In genomic region chr3:194446754-194447153, GRCh38 we compare ENCODE assay signal across 28 cellular contexts. TPM values are rescaled to one million over a fixed set of nuclear protein-coding genes. Genes with fewer than 3 reads are reported as not detected.
"Had no signal": no experiment of that assay in that cellular context is flagged by ENCODE, and none has a peak within 500 bp of the region (broad histone marks: within the 10 kb centered on the region; RNA-seq: fewer than 3 reads in every experiment).

No MANE protein-coding gene starts in this region.

- H2AFZ ChIP-seq: hepatocyte had no signal

- H3K9me3 ChIP-seq: adrenal gland, ascending aorta, left ventricle myocardium inferior, suprapubic skin, tibial nerve had no signal

- H3K4me1 ChIP-seq: adrenal gland, ascending aorta, left ventricle myocardium inferior, suprapubic skin, tibial nerve had no signal

- H3K4me2 ChIP-seq: hepatocyte had no signal

- ATAC-seq: activated T-cell treated with anti-CD3 and anti-CD28 coated beads, Interleukin-2, amount 50 U/mL, for 4 hours; natural killer cell; right cardiac atrium had no signal

- H3K27ac Mint-ChIP-seq: activated B cell treated with CpG ODN at 0.5 μM for 24 hours; activated CD4-positive, alpha-beta T cell treated with anti-CD3 and anti-CD28 coated beads for 36 hours; activated naive CD8-positive, alpha-beta T cell; natural killer cell; stimulated activated effector memory CD8-positive, alpha-beta T cell treated with anti-CD3 and anti-CD28 coated beads, Interleukin-12 subunit alpha, Interleukin-12 subunit beta, amount 100 ng/mL, for 72 hours; stimulated activated naive CD8-positive, alpha-beta T cell treated with anti-CD3 and anti-CD28 coated beads, Interleukin-15, amount 100 ng/mL, for 72 hours had no signal

- H3K27me3 Mint-ChIP-seq: activated B cell treated with CpG ODN at 0.5 μM for 24 hours; activated CD4-positive, alpha-beta T cell treated with anti-CD3 and anti-CD28 coated beads for 36 hours; activated naive CD8-positive, alpha-beta T cell; stimulated activated naive CD8-positive, alpha-beta T cell treated with anti-CD3 and anti-CD28 coated beads, Interleukin-15, amount 100 ng/mL, for 72 hours had no signal

- H3K4me1 Mint-ChIP-seq: natural killer cell; stimulated activated effector memory CD8-positive, alpha-beta T cell treated with anti-CD3 and anti-CD28 coated beads, Interleukin-12 subunit alpha, Interleukin-12 subunit beta, amount 100 ng/mL, for 72 hours; stimulated activated naive CD8-positive, alpha-beta T cell treated with anti-CD3 and anti-CD28 coated beads, Interleukin-15, amount 100 ng/mL, for 72 hours had no signal

- DNase-seq: activated B cell treated with CpG ODN at 0.5 μM for 24 hours; activated CD4-positive, alpha-beta T cell treated with anti-CD3 and anti-CD28 coated beads for 36 hours; activated CD4-positive, alpha-beta T cell treated with anti-CD3 and anti-CD28 coated beads, Interleukin-2, amount 50 U/mL, for 48 hours; activated CD8-positive, alpha-beta memory T cell treated with anti-CD3 and anti-CD28 coated beads, Interleukin-2, amount 50 U/mL, for 48 hours; activated naive CD4-positive, alpha-beta T cell; activated T-cell treated with anti-CD3 and anti-CD28 coated beads, Interleukin-2, amount 50 U/mL, for 4 hours; adrenal gland; central memory CD4-positive, alpha-beta T cell; dermis blood vessel endothelial cell; effector CD8-positive, alpha-beta T cell; foreskin melanocyte; immature natural killer cell; left ventricle myocardium inferior; mammary epithelial cell; midbrain; natural killer cell; right cardiac atrium; stimulated activated CD4-positive, alpha-beta T cell treated with anti-CD3 and anti-CD28 coated beads, Interleukin-2, amount 100 ng/mL, for 24 hours; stimulated activated naive CD8-positive, alpha-beta T cell treated with anti-CD3 and anti-CD28 coated beads, Interleukin-15, amount 100 ng/mL, for 72 hours; T1000 had no signal

- H3K4me3 ChIP-seq: adrenal gland, ascending aorta, hepatocyte, left ventricle myocardium inferior, suprapubic skin, tibial nerve had no signal

- H3K27me3 ChIP-seq: adrenal gland, ascending aorta, hepatocyte, suprapubic skin, tibial nerve had no signal

- H3K27ac ChIP-seq: adrenal gland, ascending aorta, hepatocyte, left ventricle myocardium inferior, suprapubic skin, tibial nerve had no signal

- H3K79me2 ChIP-seq: hepatocyte had no signal

- H3K9me3 Mint-ChIP-seq: activated B cell treated with CpG ODN at 0.5 μM for 24 hours; activated T-cell treated with anti-CD3 and anti-CD28 coated beads, Interleukin-2, amount 50 U/mL, for 4 hours; activated T-helper 2 cell treated with anti-CD3 and anti-CD28 coated beads, Interferon-gamma antibody, Interleukin-2, Interleukin-4, amounts not matched to agents 10 μg/mL and 5 μg/mL and 100 μg/mL, durations not matched to agents 14 hours and 24 hours and 36 hours; immature natural killer cell; natural killer cell; stimulated activated effector memory CD8-positive, alpha-beta T cell treated with anti-CD3 and anti-CD28 coated beads, Interleukin-12 subunit alpha, Interleukin-12 subunit beta, amount 100 ng/mL, for 72 hours; stimulated activated naive CD8-positive, alpha-beta T cell treated with anti-CD3 and anti-CD28 coated beads, Interleukin-15, amount 100 ng/mL, for 72 hours had no signal

- H3K4me3 Mint-ChIP-seq: activated B cell treated with CpG ODN at 0.5 μM for 24 hours; activated CD4-positive, alpha-beta T cell treated with anti-CD3 and anti-CD28 coated beads for 36 hours; activated naive CD8-positive, alpha-beta T cell; activated T-cell treated with anti-CD3 and anti-CD28 coated beads, Interleukin-2, amount 50 U/mL, for 4 hours; immature natural killer cell; natural killer cell; stimulated activated effector memory CD8-positive, alpha-beta T cell treated with anti-CD3 and anti-CD28 coated beads, Interleukin-12 subunit alpha, Interleukin-12 subunit beta, amount 100 ng/mL, for 72 hours; stimulated activated naive CD8-positive, alpha-beta T cell treated with anti-CD3 and anti-CD28 coated beads, Interleukin-15, amount 100 ng/mL, for 72 hours had no signal

RNA-seq across cellular contexts. Expression of gene GP5, which starts 47.7 kb away (rescaled TPM):
- total RNA-seq: left ventricle myocardium inferior, osteocyte, right cardiac atrium, tibial nerve had no signal
- polyA plus RNA-seq: adrenal gland, hepatocyte, mammary epithelial cell had no signal
